ENCODE assay signal across 29 cellular contexts in the genomic region with DNA sequence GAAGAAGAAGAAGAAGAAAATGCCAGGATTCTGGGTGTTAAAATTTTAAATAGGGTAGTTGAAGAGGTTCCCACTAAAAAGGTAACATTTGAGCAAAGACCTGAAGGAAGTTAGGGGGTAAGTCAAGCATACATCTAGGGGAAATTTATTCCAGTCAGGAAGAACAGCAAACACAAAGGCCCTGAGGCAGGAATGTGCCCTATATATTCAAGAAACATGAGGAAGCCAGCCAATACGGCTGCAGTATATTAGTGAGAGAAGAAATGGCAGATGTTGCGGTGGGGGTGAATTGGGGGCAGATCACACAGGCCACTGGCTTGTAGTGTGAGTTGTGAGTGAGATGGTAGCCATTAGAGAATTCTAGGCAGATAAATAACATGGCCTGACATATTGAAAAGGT. TPM values are rescaled to one million over a fixed set of nuclear protein-coding genes. Genes with fewer than 3 reads are reported as not detected.
"Had no signal": no experiment of that assay in that cellular context is flagged by ENCODE, and none has a peak within 500 bp of the region (broad histone marks: within the 10 kb centered on the region; RNA-seq: fewer than 3 reads in every experiment).

No MANE protein-coding gene starts in this region.

- DNase-seq: activated CD4-positive, alpha-beta T cell treated with anti-CD3 and anti-CD28 coated beads, Interleukin-2, amount 50 U/mL, for 1 hour; activated CD4-positive, CD25-positive, alpha-beta regulatory T cell treated with anti-CD3 and anti-CD28 coated beads, Interleukin-2, amount 50 U/mL, for 72 hours; activated CD8-positive, alpha-beta T cell treated with anti-CD3 and anti-CD28 coated beads for 36 hours; activated naive CD4-positive, alpha-beta T cell treated with anti-CD3 and anti-CD28 coated beads for 36 hours; activated T-cell treated with anti-CD3 and anti-CD28 coated beads for 4 hours; activated T-cell treated with anti-CD3 and anti-CD28 coated beads, Interleukin-2, amount 50 U/mL, for 72 hours; amniotic stem cell; brain microvascular endothelial cell; caudate nucleus; foreskin melanocyte; left colon; naive thymus-derived CD8-positive, alpha-beta T cell; occipital lobe; spleen; T1000; uterus; WERI-Rb-1 had no signal

- H3K27ac ChIP-seq: brain microvascular endothelial cell, esophagus muscularis mucosa, hepatocyte, neural progenitor cell, parathyroid adenoma, right atrium auricular region, SK-N-MC, spleen, thoracic aorta, uterus, WERI-Rb-1 had no signal

- H3K4me3 ChIP-seq: esophagus muscularis mucosa, hepatocyte, neural progenitor cell, right atrium auricular region, SK-N-MC, spleen, thoracic aorta, uterus had no signal

- H3K9me3 ChIP-seq: esophagus muscularis mucosa, right atrium auricular region, spleen, thoracic aorta, uterus had no signal

- H3K27ac Mint-ChIP-seq: activated CD8-positive, alpha-beta T cell treated with anti-CD3 and anti-CD28 coated beads for 36 hours; activated naive CD4-positive, alpha-beta T cell treated with anti-CD3 and anti-CD28 coated beads for 36 hours; dendritic cell treated with granulocyte-macrophage colony-stimulating factor and Interleukin-4, amounts not matched to agents 40 ng/mL and 50 ng/mL, for 4 days; mesothelial cell of epicardium; neural progenitor cell; stimulated activated naive CD8-positive, alpha-beta T cell treated with anti-CD3 and anti-CD28 coated beads, Interleukin-15, Interleukin-2, amounts not matched to agents 100 ng/mL and 50 ng/mL, for 24 hours; T-helper 1 cell treated with Interleukin-12 subunit alpha and Interleukin-12 subunit beta and Interleukin-4 antibody, amounts not matched to agents 30 μg/mL and 1 μg/mL, for 36 hours; type B pancreatic cell had no signal

- ATAC-seq: activated CD8-positive, alpha-beta T cell treated with anti-CD3 and anti-CD28 coated beads for 36 hours; activated T-cell treated with anti-CD3 and anti-CD28 coated beads, Interleukin-2, amount 50 U/mL, for 72 hours; left colon; naive thymus-derived CD8-positive, alpha-beta T cell had no signal

- H3K4me1 ChIP-seq: uterus had no signal

- H3K4me3 Mint-ChIP-seq: activated CD8-positive, alpha-beta T cell treated with anti-CD3 and anti-CD28 coated beads for 36 hours; activated naive CD4-positive, alpha-beta T cell treated with anti-CD3 and anti-CD28 coated beads for 36 hours; activated T-cell treated with anti-CD3 and anti-CD28 coated beads, Interleukin-2, amount 50 U/mL, for 72 hours; dendritic cell treated with granulocyte-macrophage colony-stimulating factor and Interleukin-4, amounts not matched to agents 40 ng/mL and 50 ng/mL, for 4 days; mesothelial cell of epicardium; naive thymus-derived CD8-positive, alpha-beta T cell; neural progenitor cell; stimulated activated naive CD8-positive, alpha-beta T cell treated with anti-CD3 and anti-CD28 coated beads, Interleukin-15, Interleukin-2, amounts not matched to agents 100 ng/mL and 50 ng/mL, for 24 hours; T-helper 1 cell treated with Interleukin-12 subunit alpha and Interleukin-12 subunit beta and Interleukin-4 antibody, amounts not matched to agents 30 μg/mL and 1 μg/mL, for 36 hours; type B pancreatic cell had no signal

- H3K27me3 ChIP-seq: brain microvascular endothelial cell, esophagus muscularis mucosa, hepatocyte, neural progenitor cell, right atrium auricular region, spleen, uterus had no signal

- H3K9me3 Mint-ChIP-seq: activated CD8-positive, alpha-beta T cell treated with anti-CD3 and anti-CD28 coated beads for 36 hours; activated naive CD4-positive, alpha-beta T cell treated with anti-CD3 and anti-CD28 coated beads for 36 hours; activated T-cell treated with anti-CD3 and anti-CD28 coated beads, Interleukin-2, amount 50 U/mL, for 72 hours; dendritic cell treated with granulocyte-macrophage colony-stimulating factor and Interleukin-4, amounts not matched to agents 40 ng/mL and 50 ng/mL, for 4 days; mesothelial cell of epicardium; naive thymus-derived CD8-positive, alpha-beta T cell; neural progenitor cell; stimulated activated naive CD8-positive, alpha-beta T cell treated with anti-CD3 and anti-CD28 coated beads, Interleukin-15, Interleukin-2, amounts not matched to agents 100 ng/mL and 50 ng/mL, for 24 hours; T-helper 1 cell treated with Interleukin-12 subunit alpha and Interleukin-12 subunit beta and Interleukin-4 antibody, amounts not matched to agents 30 μg/mL and 1 μg/mL, for 36 hours; type B pancreatic cell had no signal

- H3K36me3 ChIP-seq: brain microvascular endothelial cell, neural progenitor cell, right atrium auricular region, thoracic aorta, uterus had no signal

- H3K27me3 Mint-ChIP-seq: activated CD8-positive, alpha-beta T cell treated with anti-CD3 and anti-CD28 coated beads for 36 hours; dendritic cell treated with granulocyte-macrophage colony-stimulating factor and Interleukin-4, amounts not matched to agents 40 ng/mL and 50 ng/mL, for 4 days; naive thymus-derived CD8-positive, alpha-beta T cell; stimulated activated naive CD8-positive, alpha-beta T cell treated with anti-CD3 and anti-CD28 coated beads, Interleukin-15, Interleukin-2, amounts not matched to agents 100 ng/mL and 50 ng/mL, for 24 hours; type B pancreatic cell had no signal

RNA-seq across cellular contexts. Expression of gene SCUBE3, which starts 51.8 kb away (rescaled TPM):
- total RNA-seq: activated CD8-positive, alpha-beta T cell treated with anti-CD3 and anti-CD28 coated beads for 36 hours; activated naive CD4-positive, alpha-beta T cell treated with anti-CD3 and anti-CD28 coated beads for 36 hours had no signal
